Comparison of ENCODE assay signal across 8 cellular contexts in the genomic region with DNA sequence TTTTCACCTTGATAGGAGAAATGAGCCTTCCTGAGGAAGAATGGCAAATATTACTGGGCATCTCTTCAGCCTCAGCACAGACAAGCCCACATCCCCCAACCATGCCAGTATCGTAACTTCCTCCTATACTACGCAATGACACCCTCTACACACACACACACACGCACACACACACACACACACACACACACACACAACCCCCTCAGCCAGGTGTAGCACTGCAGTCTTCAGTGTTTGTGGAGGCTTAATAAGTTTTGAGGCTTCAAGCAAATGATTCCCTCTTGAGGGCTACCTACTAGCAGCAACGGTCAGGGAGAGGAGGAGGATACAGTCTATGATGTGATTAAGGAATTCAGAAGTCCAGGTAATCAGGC. TPM values are rescaled to one million over a fixed set of nuclear protein-coding genes. Genes with fewer than 3 reads are reported as not detected.
A peak's percentile ranks its signal among the peaks of the same experiment; 100 is the strongest.
DNase-seq lines count a peak whose midpoint lies in the region; ATAC-seq and TF ChIP-seq lines count a peak whose summit lies in the region.

No MANE protein-coding gene starts in this region.

- peaks cover 70% of the 10 kb centered on the region for H3K4me1 Mint-ChIP-seq in activated T-helper 1 cell treated with anti-CD3 and anti-CD28 coated beads, Interleukin-12 subunit alpha, Interleukin-12 subunit beta, Interleukin-2, Interleukin-4 antibody, amounts not matched to agents 30 ng/mL and 10 ng/mL and 1 ng/mL, durations not matched to agents 14 hours and 24 hours and 36 hours (ENCODE audit: low read depth)

- peaks cover 0 to 8% of the 10 kb centered on the region in 2 donors for H3K36me3 ChIP-seq in gastroesophageal sphincter
- peaks cover 0 to 3% (median 0%) of the 10 kb centered on the region in 4 donors for H3K36me3 ChIP-seq in sigmoid colon

- ATAC-seq in gastroesophageal sphincter: no peak
- ATAC-seq in GM21825 (IDR thresholded peaks at IDR 0.05; ENCODE audit: unreplicated experiment): no peak

- TF ChIP-seq EP300 in gastroesophageal sphincter (IDR thresholded peaks at IDR 0.05): no peak
- no peak for TF ChIP-seq EP300 in sigmoid colon (IDR thresholded peaks at IDR 0.05)

- H3K27ac ChIP-seq in gastroesophageal sphincter (peak overlapping the region in 3 of 4 donors; percentile 86 to 89 (median 87)), sigmoid colon (peak overlapping the region; percentile 85 to 98 (median 86))

- intact Hi-C loops in activated T-helper 1 cell treated with anti-CD3 and anti-CD28 coated beads, Interleukin-12 subunit alpha, Interleukin-12 subunit beta, Interleukin-2, Interleukin-4 antibody, amounts not matched to agents 30 ng/mL and 10 ng/mL and 1 ng/mL, durations not matched to agents 14 hours and 24 hours and 36 hours (cut with micrococcal nuclease): loop anchor here (5.0 to 10.0 kb wide), 3 partner anchors 290 to 1648 kb away; a partner anchor contains a TSS
- intact Hi-C loops in sigmoid colon (cut with DNase I): no loop called here

- peaks cover 48% of the 10 kb centered on the region for H3K36me3 Mint-ChIP-seq in activated T-helper 1 cell treated with anti-CD3 and anti-CD28 coated beads, Interleukin-12 subunit alpha, Interleukin-12 subunit beta, Interleukin-2, Interleukin-4 antibody, amounts not matched to agents 30 ng/mL and 10 ng/mL and 1 ng/mL, durations not matched to agents 14 hours and 24 hours and 36 hours (ENCODE audit: low read depth)

- H3K4me1 ChIP-seq in gastroesophageal sphincter: peaks cover 3 to 72% (median 33%) of the 10 kb centered on the region in 3 donors
- H3K4me1 ChIP-seq in sigmoid colon: peaks cover 0 to 54% (median 40%) of the 10 kb centered on the region in 4 donors

- H3K4me3 Mint-ChIP-seq in activated T-helper 1 cell treated with anti-CD3 and anti-CD28 coated beads, Interleukin-12 subunit alpha, Interleukin-12 subunit beta, Interleukin-2, Interleukin-4 antibody, amounts not matched to agents 30 ng/mL and 10 ng/mL and 1 ng/mL, durations not matched to agents 14 hours and 24 hours and 36 hours: peak overlapping the region; percentile 99

- H3K9me3 Mint-ChIP-seq in activated T-helper 1 cell treated with anti-CD3 and anti-CD28 coated beads, Interleukin-12 subunit alpha, Interleukin-12 subunit beta, Interleukin-2, Interleukin-4 antibody, amounts not matched to agents 30 ng/mL and 10 ng/mL and 1 ng/mL, durations not matched to agents 14 hours and 24 hours and 36 hours: no peaks in the 10 kb centered on the region

- DNase-seq in ELR (ENCODE audit: low read depth) (peak; percentile 36), NAMALWA (ENCODE audit: low spot score) (peak; percentile 42), sigmoid colon (no peak), NCI-H2196 treated with DMSO at 0.1 percent for 48 hours (lab: John Stamatoyannopoulos, UW; ENCODE audit: unreplicated experiment) (no peak), NCI-H446 treated with DMSO at 0.1 percent for 48 hours (lab: John Stamatoyannopoulos, UW) (no peak)
- DNase-seq in activated T-helper 1 cell treated with anti-CD3 and anti-CD28 coated beads, Interleukin-12 subunit alpha, Interleukin-12 subunit beta, Interleukin-2, Interleukin-4 antibody, amounts not matched to agents 30 ng/mL and 10 ng/mL and 1 ng/mL, durations not matched to agents 14 hours and 24 hours and 36 hours (ENCODE audit: low spot score): no peak

- H3K9me3 ChIP-seq in gastroesophageal sphincter (no peaks in the 10 kb centered on the region), sigmoid colon (no peaks in the 10 kb centered on the region)

- no peaks in the 10 kb centered on the region for H3K27me3 Mint-ChIP-seq in activated T-helper 1 cell treated with anti-CD3 and anti-CD28 coated beads, Interleukin-12 subunit alpha, Interleukin-12 subunit beta, Interleukin-2, Interleukin-4 antibody, amounts not matched to agents 30 ng/mL and 10 ng/mL and 1 ng/mL, durations not matched to agents 14 hours and 24 hours and 36 hours (ENCODE audit: insufficient read depth)

- 0 to 10% methylated on average over 1 to 2 of the region's 4 CpGs for WGBS in gastroesophageal sphincter (ENCODE audit: low coverage in 1 of 2), 2 donors
- 3 to 4% methylated on average over 4 of the region's 4 CpGs for WGBS in sigmoid colon, 2 donors

- H3K4me3 ChIP-seq in gastroesophageal sphincter (peak overlapping the region; percentile 78 to 88), sigmoid colon (peak overlapping the region; percentile 41 to 87 (median 78))

- TF ChIP-seq POLR2A in gastroesophageal sphincter (IDR thresholded peaks at IDR 0.05): no peak
- no peak for TF ChIP-seq POLR2A in sigmoid colon (IDR thresholded peaks at IDR 0.05)

- no peaks in the 10 kb centered on the region for H3K27me3 ChIP-seq in gastroesophageal sphincter
- H3K27me3 ChIP-seq in sigmoid colon: no peaks in the 10 kb centered on the region

- TF ChIP-seq CTCF in gastroesophageal sphincter (IDR thresholded peaks at IDR 0.05) (no peak), sigmoid colon (IDR thresholded peaks at IDR 0.05) (no peak)

- H3K27ac Mint-ChIP-seq in activated T-helper 1 cell treated with anti-CD3 and anti-CD28 coated beads, Interleukin-12 subunit alpha, Interleukin-12 subunit beta, Interleukin-2, Interleukin-4 antibody, amounts not matched to agents 30 ng/mL and 10 ng/mL and 1 ng/mL, durations not matched to agents 14 hours and 24 hours and 36 hours: peak overlapping the region; percentile 80

RNA-seq across cellular contexts. Expression of a gene that starts 1.6 kb away (rescaled TPM):
- total RNA-seq in activated T-helper 1 cell treated with anti-CD3 and anti-CD28 coated beads, Interleukin-12 subunit alpha, Interleukin-12 subunit beta, Interleukin-2, Interleukin-4 antibody, amounts not matched to agents 30 ng/mL and 10 ng/mL and 1 ng/mL, durations not matched to agents 14 hours and 24 hours and 36 hours: 352 and 379 TPM in 2 replicates
- 10 to 100 TPM; 21.9 to 80.3 (median 37.4) TPM for total RNA-seq in gastroesophageal sphincter
- 10 to 100 TPM; 21.4 to 76.4 (median 49.1) TPM for total RNA-seq in sigmoid colon
- 10 to 100 TPM; 43.0 to 97.8 (median 44.4) TPM for polyA plus RNA-seq in sigmoid colon

RNA-seq across cellular contexts. Expression of a gene that starts 4.8 kb away (rescaled TPM):
- total RNA-seq in activated T-helper 1 cell treated with anti-CD3 and anti-CD28 coated beads, Interleukin-12 subunit alpha, Interleukin-12 subunit beta, Interleukin-2, Interleukin-4 antibody, amounts not matched to agents 30 ng/mL and 10 ng/mL and 1 ng/mL, durations not matched to agents 14 hours and 24 hours and 36 hours: 38.8 and 40.5 TPM in 2 replicates
- total RNA-seq in gastroesophageal sphincter (10 to 100 TPM; 20.8 to 30.2 (median 26.8) TPM), sigmoid colon (10 to 100 TPM; 17.5 to 31.7 (median 27.6) TPM)
- 10 to 100 TPM; 59.9 to 93.9 (median 65.5) TPM for polyA plus RNA-seq in sigmoid colon

RNA-seq across cellular contexts. Expression of a gene that starts 33.3 kb away (rescaled TPM):
- 0.29 TPM in 1 of 2 replicates, not detected in the other for total RNA-seq in activated T-helper 1 cell treated with anti-CD3 and anti-CD28 coated beads, Interleukin-12 subunit alpha, Interleukin-12 subunit beta, Interleukin-2, Interleukin-4 antibody, amounts not matched to agents 30 ng/mL and 10 ng/mL and 1 ng/mL, durations not matched to agents 14 hours and 24 hours and 36 hours
- total RNA-seq in gastroesophageal sphincter: 1 to 10 TPM in 1 of 4 donors, under 1 TPM in 2, not detected in 1; 0.20 to 4.7 (median 0.67) TPM
- total RNA-seq in sigmoid colon: 1 to 10 TPM in 1 of 4 donors, under 1 TPM in 1, not detected in 2; 0.71 to 1.3 TPM
- 1 to 10 TPM; 1.2 to 1.8 (median 1.7) TPM for polyA plus RNA-seq in sigmoid colon

RNA-seq across cellular contexts. Expression of a gene that starts 34.1 kb away (rescaled TPM):
- total RNA-seq in activated T-helper 1 cell treated with anti-CD3 and anti-CD28 coated beads, Interleukin-12 subunit alpha, Interleukin-12 subunit beta, Interleukin-2, Interleukin-4 antibody, amounts not matched to agents 30 ng/mL and 10 ng/mL and 1 ng/mL, durations not matched to agents 14 hours and 24 hours and 36 hours: 93.5 and 109 TPM in 2 replicates
- total RNA-seq in gastroesophageal sphincter: 10 to 100 TPM; 22.1 to 54.4 (median 31.2) TPM
- 10 to 100 TPM; 11.4 to 27.7 (median 18.8) TPM for total RNA-seq in sigmoid colon
- polyA plus RNA-seq in sigmoid colon: 10 to 100 TPM in 2 of 3 donors, 1 to 10 TPM in 1; 7.2 to 23.4 (median 11.1) TPM

RNA-seq across cellular contexts. Expression of a gene that starts 41.3 kb away (rescaled TPM):
- 42.6 and 47.0 TPM in 2 replicates for total RNA-seq in activated T-helper 1 cell treated with anti-CD3 and anti-CD28 coated beads, Interleukin-12 subunit alpha, Interleukin-12 subunit beta, Interleukin-2, Interleukin-4 antibody, amounts not matched to agents 30 ng/mL and 10 ng/mL and 1 ng/mL, durations not matched to agents 14 hours and 24 hours and 36 hours
- total RNA-seq in gastroesophageal sphincter: 100 to 1,000 TPM; 113 to 169 (median 142) TPM
- total RNA-seq in sigmoid colon: 100 to 1,000 TPM in 3 of 4 donors, 10 to 100 TPM in 1; 92.8 to 102 (median 101) TPM
- polyA plus RNA-seq in sigmoid colon: 100 to 1,000 TPM in 1 of 3 donors, 10 to 100 TPM in 2; 82.8 to 113 (median 83.5) TPM

Comparison
In these comparisons a context has a peak if more than half of its experiments do, and no peak if none do; other contexts are left out.
1. DNase-seq: peak in ELR (single experiment) and NAMALWA (single experiment); none in activated T-helper 1 cell treated with anti-CD3 and anti-CD28 coated beads, Interleukin-12 subunit alpha, Interleukin-12 subunit beta, Interleukin-2, Interleukin-4 antibody, amounts not matched to agents 30 ng/mL and 10 ng/mL and 1 ng/mL, durations not matched to agents 14 hours and 24 hours and 36 hours (single experiment), sigmoid colon (single experiment), NCI-H2196 treated with DMSO at 0.1 percent for 48 hours (single experiment) and NCI-H446 treated with DMSO at 0.1 percent for 48 hours (single experiment).